In the genomic region with DNA sequence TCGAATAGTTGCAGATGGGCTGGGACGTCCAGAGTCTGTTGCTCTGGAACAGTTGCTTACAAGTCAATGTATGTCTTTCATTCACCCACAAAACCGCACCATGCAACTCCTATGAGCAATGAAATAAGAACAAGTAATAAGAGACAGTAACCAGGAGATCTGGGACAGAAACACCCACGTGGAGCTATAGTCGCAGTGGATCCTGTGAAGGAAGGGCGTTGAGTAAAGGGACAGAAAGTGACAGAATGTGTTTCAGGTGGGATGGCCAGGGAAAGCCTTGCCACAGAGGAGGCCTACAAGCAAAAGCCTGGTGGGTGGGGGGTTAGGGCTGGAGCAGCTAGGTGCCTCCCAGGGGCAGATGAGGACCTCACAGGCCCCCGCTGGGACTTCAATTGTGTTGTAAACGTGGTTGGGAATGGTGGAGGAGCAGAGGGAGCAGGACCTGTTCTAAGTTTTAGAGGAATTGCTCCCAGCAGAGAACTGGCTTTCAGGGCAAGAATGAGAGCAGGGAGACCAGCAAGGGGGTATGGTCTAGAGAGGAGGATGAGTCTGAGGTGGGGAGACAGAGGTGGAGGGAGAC, we compare ENCODE assay signal across 28 cellular contexts.
"Had no signal": no experiment of that assay in that cellular context is flagged by ENCODE, and none has a peak within 500 bp of the region (broad histone marks: within the 10 kb centered on the region; RNA-seq: fewer than 3 reads in every experiment).

No MANE protein-coding gene starts in this region.

- H3K9me3 ChIP-seq: adrenal gland, body of pancreas, mucosa of descending colon, neutrophil, pancreas, prostate gland, thyroid gland, upper lobe of right lung had no signal

- H3K27me3 Mint-ChIP-seq: activated CD8-positive, alpha-beta T cell treated with anti-CD3 and anti-CD28 coated beads for 36 hours had no signal

- H3K4me1 ChIP-seq: adrenal gland, gastroesophageal sphincter, left ventricle myocardium inferior, pancreas, prostate gland, thyroid gland, upper lobe of right lung had no signal

- H3K4me3 ChIP-seq: adrenal gland, body of pancreas, gastroesophageal sphincter, left ventricle myocardium inferior, lung, mucosa of descending colon, pancreas, prostate gland, skin epidermis, thyroid gland, upper lobe of right lung had no signal

- H3K27ac Mint-ChIP-seq: activated CD8-positive, alpha-beta T cell treated with anti-CD3 and anti-CD28 coated beads for 36 hours; natural killer cell treated with Interleukin-12 subunit alpha and Interleukin-12 subunit beta and Interleukin-15 and Interleukin-18, amount 100 ng/mL, for 72 hours had no signal

- H3K27ac ChIP-seq: adrenal gland, body of pancreas, gastroesophageal sphincter, left ventricle myocardium inferior, neutrophil, pancreas, prostate gland, thyroid gland, upper lobe of right lung had no signal

- DNase-seq: activated CD4-positive, alpha-beta T cell treated with anti-CD3 and anti-CD28 coated beads for 1 hour; activated CD4-positive, alpha-beta T cell treated with anti-CD3 and anti-CD28 coated beads, Interleukin-2, amount 50 U/mL, for 1 hour; activated CD8-positive, alpha-beta T cell treated with anti-CD3 and anti-CD28 coated beads for 36 hours; activated naive CD4-positive, alpha-beta T cell; activated T-cell treated with anti-CD3 and anti-CD28 coated beads, Interleukin-2, amount 50 U/mL, for 48 hours; adrenal gland; body of pancreas; dermis blood vessel endothelial cell; effector CD4-positive, alpha-beta T cell; hippocampal formation; islet precursor cell; left ventricle myocardium inferior; mucosa of descending colon; pancreas; stimulated activated CD4-positive, alpha-beta T cell treated with anti-CD3 and anti-CD28 coated beads, Interleukin-12 subunit alpha, Interleukin-12 subunit beta, amount 100 ng/mL, for 4 hours; stimulated activated CD4-positive, alpha-beta T cell treated with anti-CD3 and anti-CD28 coated beads, Interleukin-4, amount 100 ng/mL, for 1 hour; stimulated activated naive CD8-positive, alpha-beta T cell treated with anti-CD3 and anti-CD28 coated beads, Interleukin-15, Interleukin-2, amounts not matched to agents 100 U/mL and 50 U/mL, for 24 hours; T-helper 2 cell; thyroid gland; upper lobe of right lung had no signal

- H3K36me3 Mint-ChIP-seq: natural killer cell treated with Interleukin-12 subunit alpha and Interleukin-12 subunit beta and Interleukin-15 and Interleukin-18, amount 100 ng/mL, for 72 hours had no signal

- ATAC-seq: activated CD8-positive, alpha-beta T cell treated with anti-CD3 and anti-CD28 coated beads for 36 hours; activated naive CD4-positive, alpha-beta T cell treated with anti-CD3 and anti-CD28 coated beads, Interleukin-2, amount 50 U/mL, for 72 hours; body of pancreas; gastroesophageal sphincter; mucosa of descending colon; natural killer cell treated with Interleukin-12 subunit alpha and Interleukin-12 subunit beta and Interleukin-15 and Interleukin-18, amount 100 ng/mL, for 72 hours; pancreas; sciatic nerve; stimulated activated naive CD8-positive, alpha-beta T cell treated with anti-CD3 and anti-CD28 coated beads, Interleukin-15, Interleukin-2, amounts not matched to agents 100 U/mL and 50 U/mL, for 24 hours; upper lobe of right lung had no signal

- H3K4me3 Mint-ChIP-seq: activated CD8-positive, alpha-beta T cell treated with anti-CD3 and anti-CD28 coated beads for 36 hours; natural killer cell treated with Interleukin-12 subunit alpha and Interleukin-12 subunit beta and Interleukin-15 and Interleukin-18, amount 100 ng/mL, for 72 hours had no signal

- H3K36me3 ChIP-seq: adrenal gland, gastroesophageal sphincter, left ventricle myocardium inferior, neutrophil, pancreas, prostate gland, thyroid gland, upper lobe of right lung had no signal

- H3K27me3 ChIP-seq: adrenal gland, body of pancreas, neutrophil, pancreas, thyroid gland, upper lobe of right lung had no signal
